In the genomic region with DNA sequence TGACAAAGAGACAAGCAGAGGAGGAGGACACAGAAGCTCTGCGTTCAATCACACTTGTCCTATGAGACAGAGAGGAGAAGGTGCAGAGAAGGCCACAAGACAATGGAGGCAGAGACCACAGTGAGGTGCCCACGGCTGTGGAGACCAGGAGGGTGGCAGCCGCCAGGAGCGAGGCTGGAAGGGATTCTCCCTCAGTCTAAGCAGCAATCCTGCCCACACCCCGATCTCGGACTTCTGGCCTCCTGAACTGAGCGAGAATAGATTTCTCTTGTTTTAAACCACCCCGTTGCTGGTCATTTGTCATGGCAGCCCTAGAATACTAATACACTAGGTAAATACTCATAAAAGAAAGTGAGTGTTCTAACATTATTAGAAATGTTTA, we compare ENCODE assay signal across 31 cellular contexts.
"Had no signal": no experiment of that assay in that cellular context is flagged by ENCODE, and none has a peak within 500 bp of the region (broad histone marks: within the 10 kb centered on the region; RNA-seq: fewer than 3 reads in every experiment).

No MANE protein-coding gene starts in this region.

- FAIRE-seq: endometrium, frontal cortex had no signal

- H3K4me2 ChIP-seq: hepatocyte, neural progenitor cell had no signal

- H3K36me3 Mint-ChIP-seq: activated naive CD4-positive, alpha-beta T cell treated with anti-CD3 and anti-CD28 coated beads, Interleukin-2, amount 50 U/mL, for 24 hours had no signal

- H3K4me1 ChIP-seq: breast epithelium, neural progenitor cell, parathyroid adenoma had no signal

- DNase-seq: activated CD4-positive, alpha-beta memory T cell treated with anti-CD3 and anti-CD28 coated beads, Interleukin-2, amount 10 ng/mL, durations not matched to agents 7 days and 5 days; activated CD4-positive, alpha-beta T cell treated with anti-CD3 and anti-CD28 coated beads for 1 hour; activated CD4-positive, alpha-beta T cell treated with anti-CD3 and anti-CD28 coated beads, Interleukin-2, amount 10 ng/mL, durations not matched to agents 7 days and 5 days; activated CD8-positive, alpha-beta memory T cell treated with anti-CD3 and anti-CD28 coated beads, Interleukin-2, amount 50 U/mL, for 48 hours; activated naive CD8-positive, alpha-beta T cell treated with anti-CD3 and anti-CD28 coated beads, Interleukin-2, amount 50 U/mL, for 24 hours; activated T-cell treated with anti-CD3 and anti-CD28 coated beads, Interleukin-2, amount 50 U/mL, for 48 hours; central memory CD4-positive, alpha-beta T cell; dermis blood vessel endothelial cell; effector CD4-positive, alpha-beta T cell; esophagus squamous epithelium; glutamatergic neuron; islet precursor cell; left cardiac atrium; left ventricle myocardium superior; occipital lobe; stimulated activated CD4-positive, alpha-beta T cell treated with anti-CD3 and anti-CD28 coated beads, Interleukin-15, amount 100 ng/mL, for 24 hours; stimulated activated CD4-positive, alpha-beta T cell treated with anti-CD3 and anti-CD28 coated beads, Interleukin-2, amount 100 ng/mL, for 24 hours; stimulated activated naive B cell treated with anti-CD40 and anti-IgM and Interleukin-4, amounts not matched to agents 10 μg/mL and 1 μg/mL and 100 μg/mL, for 72 hours; stomach had no signal

- H3K79me2 ChIP-seq: hepatocyte, parathyroid adenoma had no signal

- H3K9me3 Mint-ChIP-seq: activated CD4-positive, alpha-beta memory T cell treated with anti-CD3 and anti-CD28 coated beads, Interleukin-2, amount 10 ng/mL, durations not matched to agents 7 days and 5 days; activated CD4-positive, alpha-beta T cell treated with anti-CD3 and anti-CD28 coated beads, Interleukin-2, amount 10 ng/mL, durations not matched to agents 7 days and 5 days; activated naive CD4-positive, alpha-beta T cell treated with anti-CD3 and anti-CD28 coated beads, Interleukin-2, amount 50 U/mL, for 24 hours; activated naive CD8-positive, alpha-beta T cell treated with anti-CD3 and anti-CD28 coated beads, Interleukin-2, amount 50 U/mL, for 24 hours; activated T-helper 2 cell treated with anti-CD3 and anti-CD28 coated beads, Interferon-gamma antibody, Interleukin-2, Interleukin-4, amounts not matched to agents 10 μg/mL and 5 μg/mL and 100 μg/mL, durations not matched to agents 14 hours and 24 hours and 36 hours; neural progenitor cell; stimulated activated naive B cell treated with anti-CD40 and anti-IgM and Interleukin-4, amounts not matched to agents 10 μg/mL and 1 μg/mL and 100 μg/mL, for 72 hours had no signal

- H3K36me3 ChIP-seq: breast epithelium, neural progenitor cell had no signal

- H3K27ac ChIP-seq: breast epithelium, epithelial cell of prostate, esophagus squamous epithelium, hepatocyte, neural progenitor cell, parathyroid adenoma, right atrium auricular region, stomach, suprapubic skin, tibial nerve had no signal

- ATAC-seq: activated naive CD8-positive, alpha-beta T cell treated with anti-CD3 and anti-CD28 coated beads, Interleukin-2, amount 50 U/mL, for 24 hours; left cardiac atrium; left ventricle myocardium superior; stimulated activated naive B cell treated with anti-CD40 and anti-IgM and Interleukin-4, amounts not matched to agents 10 μg/mL and 1 μg/mL and 100 μg/mL, for 72 hours had no signal

- H3K27me3 Mint-ChIP-seq: activated CD4-positive, alpha-beta memory T cell treated with anti-CD3 and anti-CD28 coated beads, Interleukin-2, amount 10 ng/mL, durations not matched to agents 7 days and 5 days; activated CD4-positive, alpha-beta T cell treated with anti-CD3 and anti-CD28 coated beads, Interleukin-2, amount 10 ng/mL, durations not matched to agents 7 days and 5 days; activated naive CD4-positive, alpha-beta T cell treated with anti-CD3 and anti-CD28 coated beads, Interleukin-2, amount 50 U/mL, for 24 hours; activated naive CD8-positive, alpha-beta T cell treated with anti-CD3 and anti-CD28 coated beads, Interleukin-2, amount 50 U/mL, for 24 hours; stimulated activated naive B cell treated with anti-CD40 and anti-IgM and Interleukin-4, amounts not matched to agents 10 μg/mL and 1 μg/mL and 100 μg/mL, for 72 hours had no signal

- H3K9ac ChIP-seq: neural progenitor cell, parathyroid adenoma had no signal

- H3K27me3 ChIP-seq: breast epithelium, esophagus squamous epithelium, hepatocyte, neural progenitor cell, right atrium auricular region, stomach, suprapubic skin, tibial nerve had no signal

- H3K9me3 ChIP-seq: breast epithelium, esophagus squamous epithelium, right atrium auricular region, stomach, suprapubic skin, tibial nerve had no signal

- H3K4me1 Mint-ChIP-seq: activated CD4-positive, alpha-beta memory T cell treated with anti-CD3 and anti-CD28 coated beads, Interleukin-2, amount 10 ng/mL, durations not matched to agents 7 days and 5 days; activated CD4-positive, alpha-beta T cell treated with anti-CD3 and anti-CD28 coated beads, Interleukin-2, amount 10 ng/mL, durations not matched to agents 7 days and 5 days; activated naive CD4-positive, alpha-beta T cell treated with anti-CD3 and anti-CD28 coated beads, Interleukin-2, amount 50 U/mL, for 24 hours; activated naive CD8-positive, alpha-beta T cell treated with anti-CD3 and anti-CD28 coated beads, Interleukin-2, amount 50 U/mL, for 24 hours; stimulated activated naive B cell treated with anti-CD40 and anti-IgM and Interleukin-4, amounts not matched to agents 10 μg/mL and 1 μg/mL and 100 μg/mL, for 72 hours had no signal

- H3K4me3 Mint-ChIP-seq: activated CD4-positive, alpha-beta memory T cell treated with anti-CD3 and anti-CD28 coated beads, Interleukin-2, amount 10 ng/mL, durations not matched to agents 7 days and 5 days; activated CD4-positive, alpha-beta T cell treated with anti-CD3 and anti-CD28 coated beads, Interleukin-2, amount 10 ng/mL, durations not matched to agents 7 days and 5 days; activated naive CD4-positive, alpha-beta T cell treated with anti-CD3 and anti-CD28 coated beads, Interleukin-2, amount 50 U/mL, for 24 hours; activated naive CD8-positive, alpha-beta T cell treated with anti-CD3 and anti-CD28 coated beads, Interleukin-2, amount 50 U/mL, for 24 hours; neural progenitor cell; stimulated activated naive B cell treated with anti-CD40 and anti-IgM and Interleukin-4, amounts not matched to agents 10 μg/mL and 1 μg/mL and 100 μg/mL, for 72 hours had no signal

- H3K4me3 ChIP-seq: breast epithelium, esophagus squamous epithelium, hepatocyte, neural progenitor cell, right atrium auricular region, stomach, suprapubic skin, tibial nerve had no signal

- H2AFZ ChIP-seq: hepatocyte, neural progenitor cell, parathyroid adenoma had no signal

- H3K27ac Mint-ChIP-seq: activated CD4-positive, alpha-beta memory T cell treated with anti-CD3 and anti-CD28 coated beads, Interleukin-2, amount 10 ng/mL, durations not matched to agents 7 days and 5 days; activated CD4-positive, alpha-beta T cell treated with anti-CD3 and anti-CD28 coated beads, Interleukin-2, amount 10 ng/mL, durations not matched to agents 7 days and 5 days; activated naive CD4-positive, alpha-beta T cell treated with anti-CD3 and anti-CD28 coated beads, Interleukin-2, amount 50 U/mL, for 24 hours; activated naive CD8-positive, alpha-beta T cell treated with anti-CD3 and anti-CD28 coated beads, Interleukin-2, amount 50 U/mL, for 24 hours; activated T-helper 2 cell treated with anti-CD3 and anti-CD28 coated beads, Interferon-gamma antibody, Interleukin-2, Interleukin-4, amounts not matched to agents 10 μg/mL and 5 μg/mL and 100 μg/mL, durations not matched to agents 14 hours and 24 hours and 36 hours; neural progenitor cell; stimulated activated naive B cell treated with anti-CD40 and anti-IgM and Interleukin-4, amounts not matched to agents 10 μg/mL and 1 μg/mL and 100 μg/mL, for 72 hours had no signal
